ENCODE assay signal across 17 cellular contexts in genomic region chr16:15919331-15919730, GRCh38.
"Had no signal": no experiment of that assay in that cellular context is flagged by ENCODE, and none has a peak within 500 bp of the region (broad histone marks: within the 10 kb centered on the region; RNA-seq: fewer than 3 reads in every experiment).

No MANE protein-coding gene starts in this region.

- H3K9me3 ChIP-seq: ascending aorta, esophagus muscularis mucosa, neutrophil, pancreas, stomach, vagina had no signal

- H3K27me3 Mint-ChIP-seq: activated naive CD4-positive, alpha-beta T cell treated with anti-CD3 and anti-CD28 coated beads, Interleukin-2, amount 50 U/mL, for 24 hours; naive thymus-derived CD8-positive, alpha-beta T cell had no signal

- H3K27ac ChIP-seq: ascending aorta, esophagus muscularis mucosa, neutrophil, pancreas, stomach, vagina, VCaP had no signal

- ATAC-seq: naive thymus-derived CD8-positive, alpha-beta T cell; pancreas; sciatic nerve; stimulated activated effector memory CD8-positive, alpha-beta T cell treated with anti-CD3 and anti-CD28 coated beads, Interleukin-12 subunit alpha, Interleukin-12 subunit beta, amount 100 ng/mL, for 72 hours had no signal

- H3K36me3 Mint-ChIP-seq: activated naive CD4-positive, alpha-beta T cell treated with anti-CD3 and anti-CD28 coated beads, Interleukin-2, amount 50 U/mL, for 24 hours; immature natural killer cell; naive thymus-derived CD8-positive, alpha-beta T cell; stimulated activated effector memory CD8-positive, alpha-beta T cell treated with anti-CD3 and anti-CD28 coated beads, Interleukin-12 subunit alpha, Interleukin-12 subunit beta, amount 100 ng/mL, for 72 hours had no signal

- H3K36me3 ChIP-seq: ascending aorta, esophagus muscularis mucosa, neutrophil, pancreas, stomach, vagina had no signal

- H3K4me1 ChIP-seq: ascending aorta, esophagus muscularis mucosa, pancreas, stomach, vagina had no signal

- H3K4me3 ChIP-seq: ascending aorta, esophagus muscularis mucosa, pancreas, stomach, vagina had no signal

- H3K4me3 Mint-ChIP-seq: activated naive CD4-positive, alpha-beta T cell treated with anti-CD3 and anti-CD28 coated beads, Interleukin-2, amount 50 U/mL, for 24 hours; immature natural killer cell; naive thymus-derived CD8-positive, alpha-beta T cell; stimulated activated effector memory CD8-positive, alpha-beta T cell treated with anti-CD3 and anti-CD28 coated beads, Interleukin-12 subunit alpha, Interleukin-12 subunit beta, amount 100 ng/mL, for 72 hours had no signal

- H3K4me1 Mint-ChIP-seq: activated naive CD4-positive, alpha-beta T cell treated with anti-CD3 and anti-CD28 coated beads, Interleukin-2, amount 50 U/mL, for 24 hours; immature natural killer cell; naive thymus-derived CD8-positive, alpha-beta T cell; stimulated activated effector memory CD8-positive, alpha-beta T cell treated with anti-CD3 and anti-CD28 coated beads, Interleukin-12 subunit alpha, Interleukin-12 subunit beta, amount 100 ng/mL, for 72 hours had no signal

- H3K27me3 ChIP-seq: ascending aorta, esophagus muscularis mucosa, neutrophil, pancreas, stomach, vagina had no signal

- H3K9me3 Mint-ChIP-seq: activated naive CD4-positive, alpha-beta T cell treated with anti-CD3 and anti-CD28 coated beads, Interleukin-2, amount 50 U/mL, for 24 hours; immature natural killer cell; naive thymus-derived CD8-positive, alpha-beta T cell; stimulated activated effector memory CD8-positive, alpha-beta T cell treated with anti-CD3 and anti-CD28 coated beads, Interleukin-12 subunit alpha, Interleukin-12 subunit beta, amount 100 ng/mL, for 72 hours had no signal

- H3K27ac Mint-ChIP-seq: activated naive CD4-positive, alpha-beta T cell treated with anti-CD3 and anti-CD28 coated beads, Interleukin-2, amount 50 U/mL, for 24 hours; immature natural killer cell; stimulated activated effector memory CD8-positive, alpha-beta T cell treated with anti-CD3 and anti-CD28 coated beads, Interleukin-12 subunit alpha, Interleukin-12 subunit beta, amount 100 ng/mL, for 72 hours had no signal

- DNase-seq: activated CD4-positive, alpha-beta T cell treated with anti-CD3 and anti-CD28 coated beads for 1 hour; activated gamma-delta T cell; cerebellar nuclear complex; cortex of kidney; immature natural killer cell; naive thymus-derived CD8-positive, alpha-beta T cell; stimulated activated CD4-positive, alpha-beta T cell treated with anti-CD3 and anti-CD28 coated beads, Interleukin-4, amount 100 ng/mL, for 24 hours; stomach had no signal
